Comparison of ENCODE assay signal across 25 cellular contexts in genomic region chr2:9384521-9384920, GRCh38.
"Had no signal": no experiment of that assay in that cellular context is flagged by ENCODE, and none has a peak within 500 bp of the region (broad histone marks: within the 10 kb centered on the region; RNA-seq: fewer than 3 reads in every experiment).

No MANE protein-coding gene starts in this region.

- H3K4me3 ChIP-seq: body of pancreas, breast epithelium, MG63, SJSA1 had no signal

- DNase-seq: activated CD4-positive, alpha-beta T cell treated with anti-CD3 and anti-CD28 coated beads, Interleukin-2, amount 10 ng/mL, durations not matched to agents 24 days and 14 days; activated CD4-positive, alpha-beta T cell treated with anti-CD3 and anti-CD28 coated beads, Interleukin-2, amount 50 U/mL, for 48 hours; activated CD8-positive, alpha-beta T cell treated with anti-CD3 and anti-CD28 coated beads, Interleukin-2, amount 10 ng/mL, durations not matched to agents 7 days and 5 days; activated gamma-delta T cell; activated naive CD4-positive, alpha-beta T cell treated with Interleukin-2 at 50 U/mL for 16 hours; activated naive CD8-positive, alpha-beta T cell treated with anti-CD3 and anti-CD28 coated beads, Interleukin-2, amount 10 ng/mL, durations not matched to agents 7 days and 5 days; activated T-cell treated with anti-CD3 and anti-CD28 coated beads, Interleukin-2, amount 50 U/mL, for 24 hours; body of pancreas; Kasumi-1; KG1; MG63; NCI-H1048; NCI-H1417; NCI-H146; NCI-H187; NCI-H2029 treated with DMSO at 0.1 percent for 48 hours; NCI-H2107; NCI-H2171; NCI-H510A; NCI-H526; NCI-H748 treated with DMSO at 0.1 percent for 48 hours; SHP77 treated with DMSO at 0.1 percent for 48 hours; SK-N-SH had no signal

- H3K27ac ChIP-seq: body of pancreas, breast epithelium, SJSA1 had no signal

- ATAC-seq: activated CD8-positive, alpha-beta T cell treated with anti-CD3 and anti-CD28 coated beads, Interleukin-2, amount 10 ng/mL, durations not matched to agents 7 days and 5 days; body of pancreas had no signal

- H3K36me3 ChIP-seq: breast epithelium had no signal

- H3K4me1 ChIP-seq: breast epithelium had no signal

- H3K27me3 ChIP-seq: body of pancreas, breast epithelium, MG63, SJSA1 had no signal

- H3K9me3 ChIP-seq: body of pancreas, breast epithelium, MG63, SJSA1, SK-N-SH had no signal
